Comparison of ENCODE assay signal across 28 cellular contexts in genomic region chr5:6456766-6457370, GRCh38. TPM values are rescaled to one million over a fixed set of nuclear protein-coding genes. Genes with fewer than 3 reads are reported as not detected.
"Had no signal": no experiment of that assay in that cellular context is flagged by ENCODE, and none has a peak within 500 bp of the region (broad histone marks: within the 10 kb centered on the region; RNA-seq: fewer than 3 reads in every experiment).

No MANE protein-coding gene starts in this region.

- ATAC-seq: foreskin keratinocyte; left lobe of liver; naive thymus-derived CD4-positive, alpha-beta T cell; pancreas; sciatic nerve; stimulated activated naive CD8-positive, alpha-beta T cell treated with anti-CD3 and anti-CD28 coated beads, Interleukin-15, amount 100 ng/mL, for 72 hours; upper lobe of right lung had no signal

- H3K4me2 ChIP-seq: smooth muscle cell had no signal

- H3K27ac ChIP-seq: colonic mucosa, esophagus muscularis mucosa, foreskin keratinocyte, pancreas, suprapubic skin, transverse colon, upper lobe of right lung, uterus had no signal

- H3K27ac Mint-ChIP-seq: naive thymus-derived CD4-positive, alpha-beta T cell; nephron; stimulated activated naive CD8-positive, alpha-beta T cell treated with anti-CD3 and anti-CD28 coated beads, Interleukin-15, amount 100 ng/mL, for 72 hours had no signal

- H3K27me3 ChIP-seq: colonic mucosa, uterus had no signal

- H3K4me3 ChIP-seq: colonic mucosa, esophagus muscularis mucosa, pancreas, smooth muscle cell, suprapubic skin, transverse colon, upper lobe of right lung, uterus had no signal

- H3K36me3 ChIP-seq: colonic mucosa, esophagus muscularis mucosa, pancreas, suprapubic skin, transverse colon, upper lobe of right lung, uterus had no signal

- DNase-seq: colonic mucosa; dermis blood vessel endothelial cell; effector memory CD4-positive, alpha-beta T cell; foreskin keratinocyte; glutamatergic neuron; kidney; mesenchymal stem cell; midbrain; naive thymus-derived CD4-positive, alpha-beta T cell; occipital lobe; pancreas; stimulated activated CD4-positive, alpha-beta T cell treated with anti-CD3 and anti-CD28 coated beads, Interleukin-12 subunit alpha, Interleukin-12 subunit beta, amount 100 ng/mL, for 4 hours; stimulated activated CD4-positive, alpha-beta T cell treated with anti-CD3 and anti-CD28 coated beads, Interleukin-1b, Interleukin-23, amount 100 ng/mL, for 48 hours; stimulated activated CD4-positive, alpha-beta T cell treated with anti-CD3 and anti-CD28 coated beads, Interleukin-4, amount 100 ng/mL, for 1 hour; stimulated activated CD8-positive, alpha-beta memory T cell treated with anti-CD3 and anti-CD28 coated beads, Interleukin-4, amount 100 ng/mL, for 48 hours; stimulated activated naive CD4-positive, alpha-beta T cell; stimulated activated naive CD8-positive, alpha-beta T cell treated with anti-CD3 and anti-CD28 coated beads, Interleukin-15, amount 100 ng/mL, for 72 hours; transverse colon; upper lobe of right lung; uterus had no signal

- H3K9me3 ChIP-seq: colonic mucosa, esophagus muscularis mucosa, pancreas, suprapubic skin, transverse colon, upper lobe of right lung, uterus had no signal

- H3K36me3 Mint-ChIP-seq: naive thymus-derived CD4-positive, alpha-beta T cell had no signal

- H3K4me1 Mint-ChIP-seq: nephron; stimulated activated naive CD8-positive, alpha-beta T cell treated with anti-CD3 and anti-CD28 coated beads, Interleukin-15, amount 100 ng/mL, for 72 hours had no signal

- H3K4me1 ChIP-seq: colonic mucosa, esophagus muscularis mucosa, foreskin keratinocyte, pancreas, suprapubic skin, transverse colon, upper lobe of right lung, uterus had no signal

- H3K4me3 Mint-ChIP-seq: naive thymus-derived CD4-positive, alpha-beta T cell; nephron; stimulated activated naive CD8-positive, alpha-beta T cell treated with anti-CD3 and anti-CD28 coated beads, Interleukin-15, amount 100 ng/mL, for 72 hours had no signal

- H3K9me3 Mint-ChIP-seq: nephron; stimulated activated naive CD8-positive, alpha-beta T cell treated with anti-CD3 and anti-CD28 coated beads, Interleukin-15, amount 100 ng/mL, for 72 hours had no signal

RNA-seq across cellular contexts. Expression of gene UBE2QL1, which starts 8.2 kb away (rescaled TPM):
- total RNA-seq: epithelial cell of proximal tubule, fibroblast of lung, foreskin keratinocyte, upper lobe of right lung had no signal
